Comparison of ENCODE assay signal across 9 cellular contexts in the genomic region with DNA sequence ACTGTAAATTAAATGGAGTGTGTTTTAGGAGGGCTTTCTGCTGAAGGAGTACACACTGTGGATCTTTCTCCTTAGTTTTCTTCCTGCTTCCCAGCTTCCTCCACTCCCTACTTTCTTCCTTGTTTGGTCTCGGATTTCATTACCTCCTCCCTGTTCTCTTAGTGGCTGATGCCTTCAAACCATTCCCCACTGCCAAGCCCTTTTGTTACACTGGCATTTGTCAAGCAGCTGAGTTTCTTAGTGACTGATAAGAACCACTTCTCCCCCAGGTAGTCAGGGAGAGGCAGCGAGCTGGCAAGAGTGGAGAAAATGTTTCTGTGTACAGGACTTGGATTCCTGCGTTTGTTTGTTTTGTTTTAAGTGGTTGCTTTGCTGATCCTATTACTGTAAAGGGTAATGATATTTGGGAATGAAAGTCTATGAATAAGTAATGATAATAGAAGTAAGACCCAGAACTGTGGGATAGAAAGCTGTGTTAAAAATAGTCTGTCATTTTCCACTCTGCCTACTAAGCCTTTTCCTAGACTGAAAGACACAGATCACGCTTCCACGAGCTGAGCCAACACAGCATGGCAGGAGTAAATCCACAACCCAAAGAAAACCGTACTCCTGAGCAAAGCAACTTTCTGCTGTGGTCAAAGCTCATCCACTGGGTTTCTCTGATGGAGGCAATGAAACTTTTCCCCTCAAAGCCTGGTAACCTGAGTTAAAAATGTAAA. TPM values are rescaled to one million over a fixed set of nuclear protein-coding genes. Genes with fewer than 3 reads are reported as not detected.
DNase-seq lines count a peak whose midpoint lies in the region; ATAC-seq and TF ChIP-seq lines count a peak whose summit lies in the region.
"Had no signal": no experiment of that assay in that cellular context is flagged by ENCODE, and none has a peak within 500 bp of the region (broad histone marks: within the 10 kb centered on the region; RNA-seq: fewer than 3 reads in every experiment).

No MANE protein-coding gene starts in this region.

- H3K27me3 ChIP-seq in thyroid gland, result no peaks in the 10 kb centered on the region
- no peaks in the 10 kb centered on the region for H3K27me3 ChIP-seq in CD8-positive, alpha-beta memory T cell (ENCODE audit: insufficient read depth, low read length, poor library complexity, severe bottlenecking)

- H3K27me3 Mint-ChIP-seq in WTC11 (ENCODE audit: low read depth), result no peaks in the 10 kb centered on the region
- H3K27me3 Mint-ChIP-seq in CD8-positive, alpha-beta memory T cell, result peaks cover 10 to 35% of the 10 kb centered on the region in 2 donors

- H3K9me3 ChIP-seq in thyroid gland, result no peaks in the 10 kb centered on the region
- no peaks in the 10 kb centered on the region for H3K9me3 ChIP-seq in CD8-positive, alpha-beta memory T cell (ENCODE audit: low read length)

- no peaks in the 10 kb centered on the region for H3K36me3 ChIP-seq in thyroid gland
- no peaks in the 10 kb centered on the region for H3K36me3 ChIP-seq in CD8-positive, alpha-beta memory T cell (ENCODE audit: insufficient read depth, low read length)

- peaks cover 5 to 13% of the 10 kb centered on the region in 2 donors for H3K4me1 ChIP-seq in thyroid gland
- no peaks in the 10 kb centered on the region for H3K4me1 ChIP-seq in CD8-positive, alpha-beta memory T cell (ENCODE audit: insufficient read depth, low read length)

- H3K36me3 Mint-ChIP-seq in WTC11, result no peaks in the 10 kb centered on the region
- H3K36me3 Mint-ChIP-seq in CD8-positive, alpha-beta memory T cell, result no peaks in the 10 kb centered on the region
- H3K36me3 Mint-ChIP-seq: natural killer cell had no signal

- H3K4me3 Mint-ChIP-seq in WTC11, result no peak overlapping the region
- H3K4me3 Mint-ChIP-seq in CD8-positive, alpha-beta memory T cell, result no peak overlapping the region
- H3K4me3 Mint-ChIP-seq: natural killer cell had no signal

- H3K4me1 Mint-ChIP-seq in WTC11, result peaks cover 16% of the 10 kb centered on the region
- H3K4me1 Mint-ChIP-seq in CD8-positive, alpha-beta memory T cell, result no peaks in the 10 kb centered on the region
- H3K4me1 Mint-ChIP-seq: natural killer cell had no signal

- no peak overlapping the region for H3K4me3 ChIP-seq in thyroid gland (replicated peaks in 1 of 3)
- H3K4me3 ChIP-seq in CD8-positive, alpha-beta memory T cell (ENCODE audit: low read length), result no peak overlapping the region

- TF ChIP-seq POLR2A in thyroid gland (IDR thresholded peaks at IDR 0.05), result peak in 1 of 2 donors; percentile 76

- DNase-seq in NCI-H748 (lab: John Stamatoyannopoulos, UW; ENCODE audit: unreplicated experiment) (peak; percentile 1), NCI-H748 treated with DMSO at 0.1 percent for 48 hours (lab: John Stamatoyannopoulos, UW) (no peak), WTC11 (ENCODE audit: low spot score) (no peak), kidney glomerular epithelial cell (lab: John Stamatoyannopoulos, UW) (peak; percentile 86), thyroid gland (peak; percentile 72 to 81), D341Med (ENCODE audit: low spot score) (no peak), NCI-H446 (lab: John Stamatoyannopoulos, UW) (no peak)
- no peak for DNase-seq in CD8-positive, alpha-beta memory T cell
- DNase-seq: natural killer cell had no signal

- TF ChIP-seq CTCF in WTC11 (IDR thresholded peaks at IDR 0.05) (no peak), thyroid gland (IDR thresholded peaks at IDR 0.05) (peak in 2 of 6 experiments; percentile 7 to 10)

- WGBS in thyroid gland, 2 donors, result 13 to 19% methylated on average over 6 of the region's 6 CpGs

- peak overlapping the region; percentile 73 to 80 (median 77) for H3K27ac ChIP-seq in thyroid gland
- H3K27ac ChIP-seq in CD8-positive, alpha-beta memory T cell (ENCODE audit: low read depth, low read length), result no peak overlapping the region

- H3K27ac Mint-ChIP-seq in WTC11, result peak overlapping the region; percentile 21
- H3K27ac Mint-ChIP-seq in CD8-positive, alpha-beta memory T cell, result no peak overlapping the region
- H3K27ac Mint-ChIP-seq: natural killer cell had no signal

- CTCF ChIA-PET in WTC11 (lab: Charles Lee), result interaction anchor here (0.6 to 2.1 kb wide), 4 partner anchors 9 to 89 kb away, joined by 3 to 9 read pairs (median 6); no protein-coding TSS in a partner anchor
- CTCF ChIA-PET in CD8-positive, alpha-beta memory T cell (lab: Charles Lee), result no interaction called here

- no peaks in the 10 kb centered on the region for H3K9me3 Mint-ChIP-seq in WTC11
- H3K9me3 Mint-ChIP-seq in CD8-positive, alpha-beta memory T cell, result no peaks in the 10 kb centered on the region
- H3K9me3 Mint-ChIP-seq: natural killer cell had no signal

- intact Hi-C loops in thyroid gland (cut with DNase I), result no loop called here

- ATAC-seq in WTC11, result peak; percentile 99
- ATAC-seq: natural killer cell had no signal

- POLR2A ChIA-PET in WTC11 (lab: Charles Lee), result interaction anchor here (1.2 kb wide), 1 partner anchor 28 kb away, joined by 3 read pairs; no protein-coding TSS in a partner anchor
- POLR2A ChIA-PET in CD8-positive, alpha-beta memory T cell (lab: Charles Lee), result no interaction called here

TF ChIP-seq in WTC11, 78 proteins besides CTCF, POLR2A, EP300 and RAD21:
- TF ChIP-seq OVOL2 (CRISPR knock-in tag; IDR thresholded peaks at IDR 0.05; ENCODE audit: borderline replicate concordance) (no peak), NFYB (CRISPR knock-in tag; conservative IDR thresholded peaks at IDR 0.05; ENCODE audit: low read depth) (no peak), MLX (CRISPR knock-in tag; IDR thresholded peaks at IDR 0.05) (no peak), SOX15 (CRISPR knock-in tag; IDR thresholded peaks at IDR 0.05) (no peak), EMX1 (CRISPR knock-in tag; IDR thresholded peaks at IDR 0.05) (no peak), TEAD1 (CRISPR knock-in tag; IDR thresholded peaks at IDR 0.05) (no peak)
- TF ChIP-seq, protein P1, sequence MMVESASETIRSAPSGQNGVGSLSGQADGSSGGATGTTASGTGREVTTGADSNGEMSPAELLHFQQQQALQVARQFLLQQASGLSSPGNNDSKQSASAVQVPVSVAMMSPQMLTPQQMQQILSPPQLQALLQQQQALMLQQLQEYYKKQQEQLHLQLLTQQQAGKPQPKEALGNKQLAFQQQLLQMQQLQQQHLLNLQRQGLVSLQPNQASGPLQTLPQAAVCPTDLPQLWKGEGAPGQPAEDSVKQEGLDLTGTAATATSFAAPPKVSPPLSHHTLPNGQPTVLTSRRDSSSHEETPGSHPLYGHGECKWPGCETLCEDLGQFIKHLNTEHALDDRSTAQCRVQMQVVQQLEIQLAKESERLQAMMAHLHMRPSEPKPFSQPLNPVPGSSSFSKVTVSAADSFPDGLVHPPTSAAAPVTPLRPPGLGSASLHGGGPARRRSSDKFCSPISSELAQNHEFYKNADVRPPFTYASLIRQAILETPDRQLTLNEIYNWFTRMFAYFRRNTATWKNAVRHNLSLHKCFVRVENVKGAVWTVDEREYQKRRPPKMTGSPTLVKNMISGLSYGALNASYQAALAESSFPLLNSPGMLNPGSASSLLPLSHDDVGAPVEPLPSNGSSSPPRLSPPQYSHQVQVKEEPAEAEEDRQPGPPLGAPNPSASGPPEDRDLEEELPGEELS (CRISPR knock-in tag; IDR thresholded peaks at IDR 0.05), result no peak
- TF ChIP-seq, protein P2, sequence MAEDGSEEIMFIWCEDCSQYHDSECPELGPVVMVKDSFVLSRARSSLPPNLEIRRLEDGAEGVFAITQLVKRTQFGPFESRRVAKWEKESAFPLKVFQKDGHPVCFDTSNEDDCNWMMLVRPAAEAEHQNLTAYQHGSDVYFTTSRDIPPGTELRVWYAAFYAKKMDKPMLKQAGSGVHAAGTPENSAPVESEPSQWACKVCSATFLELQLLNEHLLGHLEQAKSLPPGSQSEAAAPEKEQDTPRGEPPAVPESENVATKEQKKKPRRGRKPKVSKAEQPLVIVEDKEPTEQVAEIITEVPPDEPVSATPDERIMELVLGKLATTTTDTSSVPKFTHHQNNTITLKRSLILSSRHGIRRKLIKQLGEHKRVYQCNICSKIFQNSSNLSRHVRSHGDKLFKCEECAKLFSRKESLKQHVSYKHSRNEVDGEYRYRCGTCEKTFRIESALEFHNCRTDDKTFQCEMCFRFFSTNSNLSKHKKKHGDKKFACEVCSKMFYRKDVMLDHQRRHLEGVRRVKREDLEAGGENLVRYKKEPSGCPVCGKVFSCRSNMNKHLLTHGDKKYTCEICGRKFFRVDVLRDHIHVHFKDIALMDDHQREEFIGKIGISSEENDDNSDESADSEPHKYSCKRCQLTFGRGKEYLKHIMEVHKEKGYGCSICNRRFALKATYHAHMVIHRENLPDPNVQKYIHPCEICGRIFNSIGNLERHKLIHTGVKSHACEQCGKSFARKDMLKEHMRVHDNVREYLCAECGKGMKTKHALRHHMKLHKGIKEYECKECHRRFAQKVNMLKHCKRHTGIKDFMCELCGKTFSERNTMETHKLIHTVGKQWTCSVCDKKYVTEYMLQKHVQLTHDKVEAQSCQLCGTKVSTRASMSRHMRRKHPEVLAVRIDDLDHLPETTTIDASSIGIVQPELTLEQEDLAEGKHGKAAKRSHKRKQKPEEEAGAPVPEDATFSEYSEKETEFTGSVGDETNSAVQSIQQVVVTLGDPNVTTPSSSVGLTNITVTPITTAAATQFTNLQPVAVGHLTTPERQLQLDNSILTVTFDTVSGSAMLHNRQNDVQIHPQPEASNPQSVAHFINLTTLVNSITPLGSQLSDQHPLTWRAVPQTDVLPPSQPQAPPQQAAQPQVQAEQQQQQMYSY (CRISPR knock-in tag; IDR thresholded peaks at IDR 0.05), result peak; percentile 36; the same call in 1 of the 2 replicates

RNA-seq across cellular contexts. Expression of gene SERTAD4, which starts 10.1 kb away (rescaled TPM):
- total RNA-seq in WTC11 (2021), result 2.7 to 4.6 TPM (median 2.8 TPM) in 3 replicates
- total RNA-seq in thyroid gland, result 1 to 10 TPM; 1.5 to 4.0 (median 3.6) TPM
- total RNA-seq in CD8-positive, alpha-beta memory T cell, result not detected
- not detected for polyA plus RNA-seq in CD8-positive, alpha-beta memory T cell
- total RNA-seq: natural killer cell had no signal

Comparison
In these comparisons a context has a peak if more than half of its experiments do, and no peak if none do; other contexts are left out.
1. DNase-seq: peak in NCI-H748 (single experiment), kidney glomerular epithelial cell (single experiment) and thyroid gland (2 of 2); none in NCI-H748 treated with DMSO at 0.1 percent for 48 hours (single experiment), WTC11 (single experiment), D341Med (single experiment), CD8-positive, alpha-beta memory T cell (0 of 5) and NCI-H446 (0 of 2).